In genomic region chr20:41340327-41341055, GRCh38 we compare ENCODE assay signal across 1 cellular context.
A peak's percentile ranks its signal among the peaks of the same experiment; 100 is the strongest.
TF ChIP-seq lines count a peak whose summit lies in the region.

Gene LPIN3, plus strand, starts transcription at chr20:41340821. Its CDS starts 4,983 bp downstream, at chr20:41345804.

TF ChIP-seq in K562, 482 proteins besides CTCF, POLR2A, EP300 and RAD21 (continued from another document):
- TF ChIP-seq UBTF (IDR thresholded peaks at IDR 0.05; ENCODE audit: borderline replicate concordance in 1 of 2, low read depth in 2 of 2, low read length in 2 of 2) (peak in 1 of 2 experiments; percentile 40; a peak in 1 of 4 replicates), NEUROD1 (IDR thresholded peaks at IDR 0.05; ENCODE audit: borderline replicate concordance, low read depth, low read length, partially characterized antibody) (peak; percentile 39), FOXK1 (CRISPR knock-in tag; IDR thresholded peaks at IDR 0.05; ENCODE audit: borderline replicate concordance) (no peak), TEAD1 (CRISPR knock-in tag; IDR thresholded peaks at IDR 0.05) (peak in 1 of 2 experiments; percentile 9; a peak in 1 of 4 replicates), EGR1 (conservative IDR thresholded peaks at IDR 0.05) (0 out of 2 replicates have a peak, but pooled peaks have one; percentile 39), PRDM10 (IDR thresholded peaks at IDR 0.05; ENCODE audit: partially characterized antibody) (peak; percentile 77), ZBTB7A (IDR thresholded peaks at IDR 0.05; ENCODE audit: borderline replicate concordance, control insufficient read depth, low read depth, low read length) (peak; percentile 80; the same call in 1 of the 2 replicates), ZNF717 (CRISPR knock-in tag; IDR thresholded peaks at IDR 0.05) (no peak), ATF1 (CRISPR knock-in tag; IDR thresholded peaks at IDR 0.05) (no peak), ATF1 (tag; IDR thresholded peaks at IDR 0.05) (peak; percentile 64), MITF (IDR thresholded peaks at IDR 0.05) (no peak), SPI1 (IDR thresholded peaks at IDR 0.05; ENCODE audit: borderline replicate concordance, low read depth, low read length) (peak; percentile 57; the same call in 1 of the 2 replicates), RHOXF2B (CRISPR knock-in tag; conservative IDR thresholded peaks at IDR 0.05) (no peak)
TF ChIP-seq in K562: peak in this region for 62.
